8 cellular contexts compared by ENCODE assay signal in the genomic region with DNA sequence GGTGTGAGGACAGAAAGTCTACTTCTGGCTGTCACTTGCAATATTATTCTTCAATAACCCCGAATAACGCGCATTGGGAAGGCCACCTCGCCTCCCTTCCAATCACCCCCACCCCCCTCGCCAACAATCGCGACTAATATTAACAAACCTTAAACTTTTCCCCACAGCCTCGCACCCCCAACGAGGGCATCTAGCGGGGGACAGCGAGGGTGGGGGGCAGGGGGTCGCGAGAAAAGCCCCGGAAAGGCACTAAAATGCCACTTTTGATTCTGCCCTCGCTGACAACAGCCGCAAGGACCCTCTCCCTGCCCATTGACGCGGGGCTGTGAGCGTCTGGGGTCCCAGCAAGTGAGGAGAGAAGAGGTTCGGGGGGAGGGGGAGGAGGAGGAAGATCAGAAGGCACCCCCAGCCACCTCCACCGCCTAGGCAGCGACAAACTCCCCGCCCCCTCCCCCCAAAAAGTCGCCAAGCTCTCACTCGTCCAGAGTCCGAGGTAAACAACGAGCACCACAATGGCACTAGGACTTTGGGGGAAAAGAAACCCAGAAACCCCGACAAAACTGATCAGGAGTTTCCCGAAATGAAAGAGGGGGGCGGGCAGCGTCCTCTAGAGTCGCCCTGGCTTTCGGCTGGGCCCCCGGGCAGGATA. TPM values are rescaled to one million over a fixed set of nuclear protein-coding genes. Genes with fewer than 3 reads are reported as not detected.
A peak's percentile ranks its signal among the peaks of the same experiment; 100 is the strongest.
DNase-seq lines count a peak whose midpoint lies in the region; ATAC-seq and TF ChIP-seq lines count a peak whose summit lies in the region.

No MANE protein-coding gene starts in this region.

- no peaks in the 10 kb centered on the region for H3K79me2 ChIP-seq in Karpas-422 (ENCODE audit: low read length)

- H3K4me2 ChIP-seq in Karpas-422 (ENCODE audit: low read depth, low read length, poor library complexity, severe bottlenecking): peak overlapping the region; percentile 79

- H3K9me3 ChIP-seq in Karpas-422 (ENCODE audit: low read length) (no peaks in the 10 kb centered on the region), lower lobe of right lung (no peaks in the 10 kb centered on the region), tibial nerve (no peaks in the 10 kb centered on the region)

- H3K4me1 ChIP-seq in Karpas-422 (ENCODE audit: low read length) (peaks cover 21% of the 10 kb centered on the region), lower lobe of right lung (peaks cover 24% of the 10 kb centered on the region), tibial nerve (peaks cover 0 to 25% (median 6%) of the 10 kb centered on the region in 4 donors)

- no peaks in the 10 kb centered on the region for H3K9me2 ChIP-seq in Karpas-422 (replicated peaks; ENCODE audit: insufficient read depth, low read length)

- ATAC-seq in lower lobe of right lung: peak; percentile 3 to 11

- H3K9ac ChIP-seq in Karpas-422 (ENCODE audit: low read length): peak overlapping the region; percentile 72

- H3K36me3 ChIP-seq in Karpas-422 (ENCODE audit: insufficient read depth, low read length) (no peaks in the 10 kb centered on the region), lower lobe of right lung (no peaks in the 10 kb centered on the region), tibial nerve (peaks cover 0 to 5% (median 0%) of the 10 kb centered on the region in 3 donors)

- no peak for DNase-seq in GM12864 (ENCODE audit: low read depth)
- peak; percentile 42 for DNase-seq in Karpas-422
- peak; percentile 14 for DNase-seq in central memory CD4-positive, alpha-beta T cell
- DNase-seq in lower lobe of right lung: peak; percentile 50
- no peak for DNase-seq in tibial nerve (ENCODE audit: low spot score in 2 of 2)
- no peak for DNase-seq in GM20000 (ENCODE audit: low spot score)
- no peak for DNase-seq in SIG-M5 (lab: John Stamatoyannopoulos, UW)
- DNase-seq in ACHN: no peak

- peak in 1 of 2 donors; percentile 31 for TF ChIP-seq EP300 in tibial nerve (IDR thresholded peaks at IDR 0.05)

- H3K4me3 ChIP-seq in GM12864 (ENCODE audit: low read depth, low read length) (peak overlapping the region; percentile 54), Karpas-422 (ENCODE audit: low read length) (peak overlapping the region; percentile 69), lower lobe of right lung (peak overlapping the region; percentile 80), tibial nerve (peak overlapping the region; percentile 76 to 88 (median 85))

- no peak for TF ChIP-seq POLR2A in tibial nerve (IDR thresholded peaks at IDR 0.05)

- H3K27me3 ChIP-seq in Karpas-422 (ENCODE audit: low read length): no peaks in the 10 kb centered on the region
- H3K27me3 ChIP-seq in lower lobe of right lung (ENCODE audit: low read depth): no peaks in the 10 kb centered on the region
- H3K27me3 ChIP-seq in tibial nerve: no peaks in the 10 kb centered on the region

- intact Hi-C loops in lower lobe of right lung (cut with DNase I): no loop called here

- no peaks in the 10 kb centered on the region for H4K20me1 ChIP-seq in Karpas-422 (ENCODE audit: insufficient read depth, low read depth, low read length)

- H2AFZ ChIP-seq in Karpas-422 (ENCODE audit: low read length): peak overlapping the region; percentile 97; the same call in 1 of the 2 replicates

- H3K27ac ChIP-seq in Karpas-422 (ENCODE audit: low read length) (no peak overlapping the region), lower lobe of right lung (peak overlapping the region; percentile 86), tibial nerve (peak overlapping the region; percentile 86 to 96 (median 94))

- no peak for TF ChIP-seq CTCF in GM12864 (IDR thresholded peaks at IDR 0.05; ENCODE audit: low read depth, low read length, missing control alignments)
- TF ChIP-seq CTCF in lower lobe of right lung (IDR thresholded peaks at IDR 0.05): no peak
- TF ChIP-seq CTCF in tibial nerve (IDR thresholded peaks at IDR 0.05): no peak
- TF ChIP-seq CTCF in GM20000 (IDR thresholded peaks at IDR 0.05; ENCODE audit: extremely low read depth, missing control alignments): no peak

- WGBS in tibial nerve, 2 donors: 1% methylated on average over 34 of the region's 34 CpGs

- in situ Hi-C loops in ACHN (cut with HindIII; ENCODE audit: low pct_ligation_motif_present, low pct_unique_long_range_greater_than_20kb, low sequenced_read_pairs): no loop called here

RNA-seq across cellular contexts. Expression of gene SATB1, which starts 0.8 kb away (rescaled TPM):
- 5.9 and 6.8 TPM in 2 replicates for total RNA-seq in Karpas-422 (2014; rRNA removed; shearing (Covaris generic); ENCODE audit: low replicate concordance)
- total RNA-seq in lower lobe of right lung (30.2 TPM), tibial nerve (10 to 100 TPM; 28.5 to 48.5 (median 42.8) TPM)

Comparison
In these comparisons a context has a peak if more than half of its experiments do, and no peak if none do; other contexts are left out.
1. DNase-seq: peak in Karpas-422 (single experiment), central memory CD4-positive, alpha-beta T cell (single experiment) and lower lobe of right lung (single experiment); none in GM12864 (single experiment), tibial nerve (0 of 2), GM20000 (single experiment), SIG-M5 (single experiment) and ACHN (single experiment).
2. Peak in every context shown above with its lines, with median percentiles within 50 percentile points of each other: H3K4me3 ChIP-seq.